Comparison of ENCODE assay signal across 1 cellular context in the genomic region with DNA sequence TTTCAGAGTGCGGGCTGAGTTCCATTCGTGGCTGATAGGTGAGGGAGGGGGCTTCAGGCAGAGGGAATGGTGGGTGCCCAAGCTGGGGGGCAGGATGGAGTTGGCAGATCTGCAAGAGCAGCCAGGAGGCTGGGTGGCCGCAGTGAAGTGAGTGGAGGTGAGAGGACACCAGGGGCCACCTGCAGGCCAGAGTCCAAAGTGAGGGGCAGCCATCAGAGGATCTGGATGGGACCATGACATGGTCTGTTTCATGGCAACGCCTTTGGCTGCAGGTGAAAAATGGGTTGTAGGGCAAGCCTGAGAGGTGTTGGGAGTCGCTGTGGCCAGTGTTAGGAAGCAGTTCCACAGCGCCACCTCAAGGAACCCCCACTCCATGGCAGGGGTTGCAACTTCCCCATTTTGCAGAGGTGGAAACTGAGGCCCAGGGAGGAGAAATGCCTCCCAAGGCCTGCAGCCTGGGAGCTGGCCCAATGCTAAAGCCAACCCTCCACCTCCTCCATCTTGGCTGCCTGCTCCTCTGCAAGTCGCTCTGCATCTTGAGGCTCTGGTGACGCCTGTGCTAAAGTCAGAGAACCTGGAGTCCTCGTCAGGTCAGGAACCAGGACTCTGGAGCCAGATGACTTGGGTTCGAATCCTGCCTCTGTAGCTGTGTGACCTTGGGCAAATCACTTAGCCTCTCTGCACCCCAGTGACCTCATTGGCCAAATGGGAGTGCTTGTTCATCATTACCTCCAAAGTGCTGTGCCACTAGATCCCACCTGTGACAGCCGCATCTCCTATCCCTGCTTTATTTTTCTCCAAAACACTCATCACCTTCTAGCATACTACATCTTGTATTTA.
TF ChIP-seq lines count a peak whose summit lies in the region.

No MANE protein-coding gene starts in this region.

TF ChIP-seq in HepG2, 621 proteins besides CTCF, POLR2A, EP300 and RAD21 (continued from another document and continues in another):
- TF ChIP-seq ELF3 (CRISPR knock-in tag; IDR thresholded peaks at IDR 0.05): peak; percentile 54; the same call in 1 of the 2 replicates
- TF ChIP-seq TSC22D2 (CRISPR knock-in tag; IDR thresholded peaks at IDR 0.05; ENCODE audit: borderline replicate concordance): 0 out of 2 replicates have a peak, but pooled peaks have one; percentile 50
- TF ChIP-seq, protein P1, sequence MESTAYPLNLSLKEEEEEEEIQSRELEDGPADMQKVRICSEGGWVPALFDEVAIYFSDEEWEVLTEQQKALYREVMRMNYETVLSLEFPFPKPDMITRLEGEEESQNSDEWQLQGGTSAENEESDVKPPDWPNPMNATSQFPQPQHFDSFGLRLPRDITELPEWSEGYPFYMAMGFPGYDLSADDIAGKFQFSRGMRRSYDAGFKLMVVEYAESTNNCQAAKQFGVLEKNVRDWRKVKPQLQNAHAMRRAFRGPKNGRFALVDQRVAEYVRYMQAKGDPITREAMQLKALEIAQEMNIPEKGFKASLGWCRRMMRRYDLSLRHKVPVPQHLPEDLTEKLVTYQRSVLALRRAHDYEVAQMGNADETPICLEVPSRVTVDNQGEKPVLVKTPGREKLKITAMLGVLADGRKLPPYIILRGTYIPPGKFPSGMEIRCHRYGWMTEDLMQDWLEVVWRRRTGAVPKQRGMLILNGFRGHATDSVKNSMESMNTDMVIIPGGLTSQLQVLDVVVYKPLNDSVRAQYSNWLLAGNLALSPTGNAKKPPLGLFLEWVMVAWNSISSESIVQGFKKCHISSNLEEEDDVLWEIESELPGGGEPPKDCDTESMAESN (CRISPR knock-in tag; conservative IDR thresholded peaks at IDR 0.05): 0 out of 2 replicates have a peak, but pooled peaks have one; percentile 34
- TF ChIP-seq HNF4G (IDR thresholded peaks at IDR 0.05; ENCODE audit: borderline replicate concordance, low read depth, low read length): peak; percentile 27; the same call in 1 of the 2 replicates
- TF ChIP-seq HNF4G (CRISPR knock-in tag; IDR thresholded peaks at IDR 0.05; ENCODE audit: borderline replicate concordance, low read depth): peak; percentile 42; the same call in 1 of the 2 replicates
- TF ChIP-seq BCL6 (CRISPR knock-in tag; IDR thresholded peaks at IDR 0.05): peak; percentile 39
- TF ChIP-seq HIVEP1 (CRISPR knock-in tag; IDR thresholded peaks at IDR 0.05): no peak
- no peak for TF ChIP-seq FLYWCH1 (CRISPR knock-in tag; IDR thresholded peaks at IDR 0.05)
- TF ChIP-seq ZNF333 (CRISPR knock-in tag; IDR thresholded peaks at IDR 0.05; ENCODE audit: borderline replicate concordance): 0 out of 2 replicates have a peak, but pooled peaks have one; percentile 73
- 0 out of 2 replicates have a peak, but pooled peaks have one; percentile 32 for TF ChIP-seq KAT8 (CRISPR knock-in tag; IDR thresholded peaks at IDR 0.05)
- 0 out of 2 replicates have a peak, but pooled peaks have one; percentile 58 for TF ChIP-seq MATR3 (CRISPR knock-in tag; IDR thresholded peaks at IDR 0.05)
- TF ChIP-seq ZSCAN12 (CRISPR knock-in tag; IDR thresholded peaks at IDR 0.05): no peak
- no peak for TF ChIP-seq SRY (CRISPR knock-in tag; IDR thresholded peaks at IDR 0.05)
- peak; percentile 72 for TF ChIP-seq KDM2A (CRISPR knock-in tag; IDR thresholded peaks at IDR 0.05; ENCODE audit: borderline replicate concordance, low read depth)
- 0 out of 2 replicates have a peak, but pooled peaks have one; percentile 13 for TF ChIP-seq KLF13 (CRISPR knock-in tag; IDR thresholded peaks at IDR 0.05)
- 0 out of 2 replicates have a peak, but pooled peaks have one; percentile 59 for TF ChIP-seq SPEN (CRISPR knock-in tag; IDR thresholded peaks at IDR 0.05; ENCODE audit: low read depth)
- TF ChIP-seq, protein P2, sequence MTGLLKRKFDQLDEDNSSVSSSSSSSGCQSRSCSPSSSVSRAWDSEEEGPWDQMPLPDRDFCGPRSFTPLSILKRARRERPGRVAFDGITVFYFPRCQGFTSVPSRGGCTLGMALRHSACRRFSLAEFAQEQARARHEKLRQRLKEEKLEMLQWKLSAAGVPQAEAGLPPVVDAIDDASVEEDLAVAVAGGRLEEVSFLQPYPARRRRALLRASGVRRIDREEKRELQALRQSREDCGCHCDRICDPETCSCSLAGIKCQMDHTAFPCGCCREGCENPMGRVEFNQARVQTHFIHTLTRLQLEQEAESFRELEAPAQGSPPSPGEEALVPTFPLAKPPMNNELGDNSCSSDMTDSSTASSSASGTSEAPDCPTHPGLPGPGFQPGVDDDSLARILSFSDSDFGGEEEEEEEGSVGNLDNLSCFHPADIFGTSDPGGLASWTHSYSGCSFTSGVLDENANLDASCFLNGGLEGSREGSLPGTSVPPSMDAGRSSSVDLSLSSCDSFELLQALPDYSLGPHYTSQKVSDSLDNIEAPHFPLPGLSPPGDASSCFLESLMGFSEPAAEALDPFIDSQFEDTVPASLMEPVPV (CRISPR knock-in tag; IDR thresholded peaks at IDR 0.05): no peak; the same call in 1 of the 2 replicates
- TF ChIP-seq ZNF282 (IDR thresholded peaks at IDR 0.05; ENCODE audit: partially characterized antibody): no peak
- 0 out of 2 replicates have a peak, but pooled peaks have one; percentile 46 for TF ChIP-seq IRF2 (CRISPR knock-in tag; IDR thresholded peaks at IDR 0.05)
- peak; percentile 37 for TF ChIP-seq ASH2L (IDR thresholded peaks at IDR 0.05; ENCODE audit: insufficient read length, low read depth, low read length)
- TF ChIP-seq ZNF615 (CRISPR knock-in tag; IDR thresholded peaks at IDR 0.05; ENCODE audit: borderline replicate concordance): no peak
- no peak for TF ChIP-seq SOX13 (IDR thresholded peaks at IDR 0.05)
- peak in 1 of 2 experiments; percentile 18; a peak in 1 of 4 replicates for TF ChIP-seq SOX13 (CRISPR knock-in tag; conservative IDR thresholded peaks at IDR 0.05 in 1 of 2, IDR thresholded peaks at IDR 0.05 in 1 of 2)
- no peak for TF ChIP-seq NFKB2 (CRISPR knock-in tag; IDR thresholded peaks at IDR 0.05; ENCODE audit: borderline replicate concordance)
- TF ChIP-seq, protein P3, sequence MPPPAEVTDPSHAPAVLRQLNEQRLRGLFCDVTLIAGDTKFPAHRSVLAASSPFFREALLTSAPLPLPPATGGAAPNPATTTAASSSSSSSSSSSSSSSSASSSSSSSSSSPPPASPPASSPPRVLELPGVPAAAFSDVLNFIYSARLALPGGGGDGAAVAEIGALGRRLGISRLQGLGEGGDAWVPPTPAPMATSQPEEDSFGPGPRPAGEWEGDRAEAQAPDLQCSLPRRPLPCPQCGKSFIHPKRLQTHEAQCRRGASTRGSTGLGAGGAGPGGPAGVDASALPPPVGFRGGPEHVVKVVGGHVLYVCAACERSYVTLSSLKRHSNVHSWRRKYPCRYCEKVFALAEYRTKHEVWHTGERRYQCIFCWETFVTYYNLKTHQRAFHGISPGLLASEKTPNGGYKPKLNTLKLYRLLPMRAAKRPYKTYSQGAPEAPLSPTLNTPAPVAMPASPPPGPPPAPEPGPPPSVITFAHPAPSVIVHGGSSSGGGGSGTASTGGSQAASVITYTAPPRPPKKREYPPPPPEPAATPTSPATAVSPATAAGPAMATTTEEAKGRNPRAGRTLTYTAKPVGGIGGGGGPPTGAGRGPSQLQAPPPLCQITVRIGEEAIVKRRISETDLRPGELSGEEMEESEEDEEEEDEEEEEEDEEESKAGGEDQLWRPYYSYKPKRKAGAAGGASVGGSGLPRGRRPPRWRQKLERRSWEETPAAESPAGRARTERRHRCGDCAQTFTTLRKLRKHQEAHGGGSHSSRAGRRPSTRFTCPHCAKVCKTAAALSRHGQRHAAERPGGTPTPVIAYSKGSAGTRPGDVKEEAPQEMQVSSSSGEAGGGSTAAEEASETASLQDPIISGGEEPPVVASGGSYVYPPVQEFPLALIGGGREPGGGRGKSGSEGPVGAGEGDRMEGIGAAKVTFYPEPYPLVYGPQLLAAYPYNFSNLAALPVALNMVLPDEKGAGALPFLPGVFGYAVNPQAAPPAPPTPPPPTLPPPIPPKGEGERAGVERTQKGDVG (CRISPR knock-in tag; IDR thresholded peaks at IDR 0.05; ENCODE audit: borderline replicate concordance): 0 out of 2 replicates have a peak, but pooled peaks have one; percentile 19
- 0 out of 2 replicates have a peak, but pooled peaks have one; percentile 11 for TF ChIP-seq NCOA2 (CRISPR knock-in tag; IDR thresholded peaks at IDR 0.05)
- no peak for TF ChIP-seq ZFYVE20 (CRISPR knock-in tag; IDR thresholded peaks at IDR 0.05; ENCODE audit: borderline replicate concordance, low read depth)
- TF ChIP-seq, protein P4, sequence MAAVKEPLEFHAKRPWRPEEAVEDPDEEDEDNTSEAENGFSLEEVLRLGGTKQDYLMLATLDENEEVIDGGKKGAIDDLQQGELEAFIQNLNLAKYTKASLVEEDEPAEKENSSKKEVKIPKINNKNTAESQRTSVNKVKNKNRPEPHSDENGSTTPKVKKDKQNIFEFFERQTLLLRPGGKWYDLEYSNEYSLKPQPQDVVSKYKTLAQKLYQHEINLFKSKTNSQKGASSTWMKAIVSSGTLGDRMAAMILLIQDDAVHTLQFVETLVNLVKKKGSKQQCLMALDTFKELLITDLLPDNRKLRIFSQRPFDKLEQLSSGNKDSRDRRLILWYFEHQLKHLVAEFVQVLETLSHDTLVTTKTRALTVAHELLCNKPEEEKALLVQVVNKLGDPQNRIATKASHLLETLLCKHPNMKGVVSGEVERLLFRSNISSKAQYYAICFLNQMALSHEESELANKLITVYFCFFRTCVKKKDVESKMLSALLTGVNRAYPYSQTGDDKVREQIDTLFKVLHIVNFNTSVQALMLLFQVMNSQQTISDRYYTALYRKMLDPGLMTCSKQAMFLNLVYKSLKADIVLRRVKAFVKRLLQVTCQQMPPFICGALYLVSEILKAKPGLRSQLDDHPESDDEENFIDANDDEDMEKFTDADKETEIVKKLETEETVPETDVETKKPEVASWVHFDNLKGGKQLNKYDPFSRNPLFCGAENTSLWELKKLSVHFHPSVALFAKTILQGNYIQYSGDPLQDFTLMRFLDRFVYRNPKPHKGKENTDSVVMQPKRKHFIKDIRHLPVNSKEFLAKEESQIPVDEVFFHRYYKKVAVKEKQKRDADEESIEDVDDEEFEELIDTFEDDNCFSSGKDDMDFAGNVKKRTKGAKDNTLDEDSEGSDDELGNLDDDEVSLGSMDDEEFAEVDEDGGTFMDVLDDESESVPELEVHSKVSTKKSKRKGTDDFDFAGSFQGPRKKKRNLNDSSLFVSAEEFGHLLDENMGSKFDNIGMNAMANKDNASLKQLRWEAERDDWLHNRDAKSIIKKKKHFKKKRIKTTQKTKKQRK (IDR thresholded peaks at IDR 0.05; ENCODE audit: low read length): no peak
- no peak for TF ChIP-seq KAT7 (CRISPR knock-in tag; IDR thresholded peaks at IDR 0.05; ENCODE audit: borderline replicate concordance)
- peak; percentile 26 for TF ChIP-seq ZEB1 (IDR thresholded peaks at IDR 0.05; ENCODE audit: insufficient replicate concordance, low read depth)
- TF ChIP-seq ZNF253 (CRISPR knock-in tag; IDR thresholded peaks at IDR 0.05; ENCODE audit: borderline replicate concordance): no peak; the same call in 1 of the 2 replicates
- TF ChIP-seq MAFK (conservative IDR thresholded peaks at IDR 0.05 in 1 of 2, IDR thresholded peaks at IDR 0.05 in 1 of 2; ENCODE audit: low read length in 2 of 2): no peak
- no peak for TF ChIP-seq ZNF75D (CRISPR knock-in tag; IDR thresholded peaks at IDR 0.05; ENCODE audit: borderline replicate concordance)
- TF ChIP-seq MAZ (IDR thresholded peaks at IDR 0.05; ENCODE audit: borderline replicate concordance, low read depth, low read length): 0 out of 2 replicates have a peak, but pooled peaks have one; percentile 41
- no peak for TF ChIP-seq MAZ (CRISPR knock-in tag; IDR thresholded peaks at IDR 0.05; ENCODE audit: low read depth)
- TF ChIP-seq MBD4 (IDR thresholded peaks at IDR 0.05; ENCODE audit: borderline replicate concordance, low read length): no peak
- peak; percentile 64 for TF ChIP-seq YY1 (IDR thresholded peaks at IDR 0.05; ENCODE audit: insufficient read depth, insufficient replicate concordance, low read depth, low read length)
- TF ChIP-seq PPARG (CRISPR knock-in tag; conservative IDR thresholded peaks at IDR 0.05): peak; percentile 61; the same call in 1 of the 2 replicates
- no peak for TF ChIP-seq PHF5A (CRISPR knock-in tag; IDR thresholded peaks at IDR 0.05; ENCODE audit: low read depth, unreplicated experiment)
- TF ChIP-seq ZNF577 (CRISPR knock-in tag; IDR thresholded peaks at IDR 0.05; ENCODE audit: borderline replicate concordance, low read depth): no peak
- TF ChIP-seq EEA1 (CRISPR knock-in tag; IDR thresholded peaks at IDR 0.05; ENCODE audit: borderline replicate concordance): peak; percentile 73; the same call in 1 of the 2 replicates
- TF ChIP-seq CHD4 (IDR thresholded peaks at IDR 0.05; ENCODE audit: borderline replicate concordance, low read length): peak; percentile 96
- TF ChIP-seq, protein P5, sequence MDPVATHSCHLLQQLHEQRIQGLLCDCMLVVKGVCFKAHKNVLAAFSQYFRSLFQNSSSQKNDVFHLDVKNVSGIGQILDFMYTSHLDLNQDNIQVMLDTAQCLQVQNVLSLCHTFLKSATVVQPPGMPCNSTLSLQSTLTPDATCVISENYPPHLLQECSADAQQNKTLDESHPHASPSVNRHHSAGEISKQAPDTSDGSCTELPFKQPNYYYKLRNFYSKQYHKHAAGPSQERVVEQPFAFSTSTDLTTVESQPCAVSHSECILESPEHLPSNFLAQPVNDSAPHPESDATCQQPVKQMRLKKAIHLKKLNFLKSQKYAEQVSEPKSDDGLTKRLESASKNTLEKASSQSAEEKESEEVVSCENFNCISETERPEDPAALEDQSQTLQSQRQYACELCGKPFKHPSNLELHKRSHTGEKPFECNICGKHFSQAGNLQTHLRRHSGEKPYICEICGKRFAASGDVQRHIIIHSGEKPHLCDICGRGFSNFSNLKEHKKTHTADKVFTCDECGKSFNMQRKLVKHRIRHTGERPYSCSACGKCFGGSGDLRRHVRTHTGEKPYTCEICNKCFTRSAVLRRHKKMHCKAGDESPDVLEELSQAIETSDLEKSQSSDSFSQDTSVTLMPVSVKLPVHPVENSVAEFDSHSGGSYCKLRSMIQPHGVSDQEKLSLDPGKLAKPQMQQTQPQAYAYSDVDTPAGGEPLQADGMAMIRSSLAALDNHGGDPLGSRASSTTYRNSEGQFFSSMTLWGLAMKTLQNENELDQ (CRISPR knock-in tag; IDR thresholded peaks at IDR 0.05; ENCODE audit: borderline replicate concordance): peak; percentile 82; the same call in 1 of the 2 replicates
- peak; percentile 20; the same call in 1 of the 2 replicates for TF ChIP-seq MIXL1 (CRISPR knock-in tag; IDR thresholded peaks at IDR 0.05)
- TF ChIP-seq HES4 (CRISPR knock-in tag; IDR thresholded peaks at IDR 0.05; ENCODE audit: borderline replicate concordance): 0 out of 2 replicates have a peak, but pooled peaks have one; percentile 19
- no peak for TF ChIP-seq ATF1 (CRISPR knock-in tag; IDR thresholded peaks at IDR 0.05)
- TF ChIP-seq, protein P6, sequence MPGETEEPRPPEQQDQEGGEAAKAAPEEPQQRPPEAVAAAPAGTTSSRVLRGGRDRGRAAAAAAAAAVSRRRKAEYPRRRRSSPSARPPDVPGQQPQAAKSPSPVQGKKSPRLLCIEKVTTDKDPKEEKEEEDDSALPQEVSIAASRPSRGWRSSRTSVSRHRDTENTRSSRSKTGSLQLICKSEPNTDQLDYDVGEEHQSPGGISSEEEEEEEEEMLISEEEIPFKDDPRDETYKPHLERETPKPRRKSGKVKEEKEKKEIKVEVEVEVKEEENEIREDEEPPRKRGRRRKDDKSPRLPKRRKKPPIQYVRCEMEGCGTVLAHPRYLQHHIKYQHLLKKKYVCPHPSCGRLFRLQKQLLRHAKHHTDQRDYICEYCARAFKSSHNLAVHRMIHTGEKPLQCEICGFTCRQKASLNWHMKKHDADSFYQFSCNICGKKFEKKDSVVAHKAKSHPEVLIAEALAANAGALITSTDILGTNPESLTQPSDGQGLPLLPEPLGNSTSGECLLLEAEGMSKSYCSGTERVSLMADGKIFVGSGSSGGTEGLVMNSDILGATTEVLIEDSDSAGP (CRISPR knock-in tag; IDR thresholded peaks at IDR 0.05; ENCODE audit: borderline replicate concordance): peak; percentile 50; the same call in 1 of the 2 replicates
- peak; percentile 44; the same call in 1 of the 2 replicates for TF ChIP-seq TBX3 (IDR thresholded peaks at IDR 0.05; ENCODE audit: borderline replicate concordance)
- 0 out of 2 replicates have a peak, but pooled peaks have one; percentile 11 for TF ChIP-seq ZBTB7A (CRISPR knock-in tag; IDR thresholded peaks at IDR 0.05)
